ENCODE assay signal across 20 cellular contexts in the genomic region with DNA sequence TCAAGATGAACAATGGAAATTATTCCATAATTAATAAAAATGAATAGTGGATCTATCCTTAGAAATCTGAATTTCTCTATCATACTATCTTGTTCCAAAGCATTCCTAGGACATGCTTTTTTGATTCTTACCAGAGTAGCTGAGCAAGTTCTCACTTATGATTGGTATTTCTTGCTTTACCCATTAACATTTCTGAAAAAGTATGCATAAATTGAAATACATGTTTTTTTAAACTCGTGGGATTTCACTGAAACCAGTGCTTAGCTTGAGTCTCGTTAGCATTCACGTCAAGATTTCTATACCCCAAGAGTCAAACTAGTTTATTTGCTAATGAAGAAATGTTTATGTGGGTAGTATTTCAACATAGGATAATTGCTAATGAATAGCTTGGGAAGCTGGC.
"Had no signal": no experiment of that assay in that cellular context is flagged by ENCODE, and none has a peak within 500 bp of the region (broad histone marks: within the 10 kb centered on the region; RNA-seq: fewer than 3 reads in every experiment).

No MANE protein-coding gene starts in this region.

- H3K36me3 ChIP-seq: colonic mucosa, gastroesophageal sphincter, neutrophil, thyroid gland, uterus had no signal

- DNase-seq: colonic mucosa; dermis blood vessel endothelial cell; erythroblast; glutamatergic neuron; left colon; mesendoderm; naive thymus-derived CD8-positive, alpha-beta T cell; posterior cingulate gyrus; stimulated activated CD4-positive, alpha-beta T cell treated with anti-CD3 and anti-CD28 coated beads, Interleukin-12 subunit alpha, Interleukin-12 subunit beta, amount 100 ng/mL, for 4 hours; stimulated activated naive CD4-positive, alpha-beta T cell; stomach; substantia nigra; thyroid gland; uterus had no signal

- H3K27me3 ChIP-seq: colonic mucosa, gastroesophageal sphincter, neutrophil, stomach, thyroid gland, uterus had no signal

- H3K27me3 Mint-ChIP-seq: naive thymus-derived CD8-positive, alpha-beta T cell; type B pancreatic cell had no signal

- H3K4me1 Mint-ChIP-seq: naive thymus-derived CD8-positive, alpha-beta T cell had no signal

- H3K4me3 Mint-ChIP-seq: naive thymus-derived CD8-positive, alpha-beta T cell; type B pancreatic cell had no signal

- FAIRE-seq: endothelial cell of umbilical vein had no signal

- H3K4me1 ChIP-seq: colonic mucosa, gastroesophageal sphincter, thyroid gland, uterus had no signal

- H3K27ac ChIP-seq: colonic mucosa, gastroesophageal sphincter, neutrophil, skin epidermis, stomach, thyroid gland, uterus had no signal

- ATAC-seq: gastroesophageal sphincter; left colon; naive thymus-derived CD8-positive, alpha-beta T cell; sciatic nerve had no signal

- H3K9me3 ChIP-seq: colonic mucosa, gastroesophageal sphincter, neutrophil, stomach, thyroid gland, uterus had no signal

- H3K27ac Mint-ChIP-seq: naive thymus-derived CD8-positive, alpha-beta T cell; type B pancreatic cell had no signal

- H3K9me3 Mint-ChIP-seq: naive thymus-derived CD8-positive, alpha-beta T cell; type B pancreatic cell had no signal

- H3K4me3 ChIP-seq: colonic mucosa, gastroesophageal sphincter, skin epidermis, stomach, thyroid gland, uterus had no signal
